Comparison of ENCODE assay signal across 1 cellular context in the genomic region with DNA sequence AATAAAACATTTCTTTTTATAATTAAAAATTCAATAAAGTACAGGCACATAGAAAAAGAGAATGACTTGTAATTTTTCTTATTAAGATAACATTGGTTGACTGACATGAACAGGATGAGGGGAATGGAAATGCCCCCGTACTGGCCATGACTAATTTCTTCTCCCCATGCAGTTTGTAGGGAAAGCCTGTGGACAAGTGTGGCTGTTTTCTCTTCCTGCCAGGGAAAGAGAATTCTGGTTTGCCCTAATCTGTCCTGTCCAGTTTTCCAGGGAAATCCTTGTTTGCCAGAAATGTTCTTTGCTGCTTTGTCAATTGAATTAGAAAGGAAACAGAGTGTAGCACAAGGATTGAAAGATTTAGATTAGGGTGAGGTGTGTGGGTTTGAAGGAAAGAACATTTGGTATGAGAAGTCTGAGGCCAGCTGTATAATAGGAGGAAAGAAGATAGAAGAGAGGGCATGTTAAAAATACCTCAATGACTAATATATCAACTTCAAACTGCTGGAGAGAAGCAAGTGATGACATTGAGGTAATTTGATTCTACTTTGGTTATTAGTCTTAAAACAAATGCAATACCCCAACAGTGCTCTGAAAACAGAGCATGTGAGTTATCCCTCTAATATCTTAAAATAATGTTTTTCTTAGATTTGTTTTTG.
TF ChIP-seq lines count a peak whose summit lies in the region.

No MANE protein-coding gene starts in this region.

TF ChIP-seq in GM12878, 131 proteins besides CTCF, POLR2A, EP300 and RAD21 (continued from another document and continues in another):
- TF ChIP-seq, protein P1, sequence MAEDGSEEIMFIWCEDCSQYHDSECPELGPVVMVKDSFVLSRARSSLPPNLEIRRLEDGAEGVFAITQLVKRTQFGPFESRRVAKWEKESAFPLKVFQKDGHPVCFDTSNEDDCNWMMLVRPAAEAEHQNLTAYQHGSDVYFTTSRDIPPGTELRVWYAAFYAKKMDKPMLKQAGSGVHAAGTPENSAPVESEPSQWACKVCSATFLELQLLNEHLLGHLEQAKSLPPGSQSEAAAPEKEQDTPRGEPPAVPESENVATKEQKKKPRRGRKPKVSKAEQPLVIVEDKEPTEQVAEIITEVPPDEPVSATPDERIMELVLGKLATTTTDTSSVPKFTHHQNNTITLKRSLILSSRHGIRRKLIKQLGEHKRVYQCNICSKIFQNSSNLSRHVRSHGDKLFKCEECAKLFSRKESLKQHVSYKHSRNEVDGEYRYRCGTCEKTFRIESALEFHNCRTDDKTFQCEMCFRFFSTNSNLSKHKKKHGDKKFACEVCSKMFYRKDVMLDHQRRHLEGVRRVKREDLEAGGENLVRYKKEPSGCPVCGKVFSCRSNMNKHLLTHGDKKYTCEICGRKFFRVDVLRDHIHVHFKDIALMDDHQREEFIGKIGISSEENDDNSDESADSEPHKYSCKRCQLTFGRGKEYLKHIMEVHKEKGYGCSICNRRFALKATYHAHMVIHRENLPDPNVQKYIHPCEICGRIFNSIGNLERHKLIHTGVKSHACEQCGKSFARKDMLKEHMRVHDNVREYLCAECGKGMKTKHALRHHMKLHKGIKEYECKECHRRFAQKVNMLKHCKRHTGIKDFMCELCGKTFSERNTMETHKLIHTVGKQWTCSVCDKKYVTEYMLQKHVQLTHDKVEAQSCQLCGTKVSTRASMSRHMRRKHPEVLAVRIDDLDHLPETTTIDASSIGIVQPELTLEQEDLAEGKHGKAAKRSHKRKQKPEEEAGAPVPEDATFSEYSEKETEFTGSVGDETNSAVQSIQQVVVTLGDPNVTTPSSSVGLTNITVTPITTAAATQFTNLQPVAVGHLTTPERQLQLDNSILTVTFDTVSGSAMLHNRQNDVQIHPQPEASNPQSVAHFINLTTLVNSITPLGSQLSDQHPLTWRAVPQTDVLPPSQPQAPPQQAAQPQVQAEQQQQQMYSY (CRISPR knock-in tag; IDR thresholded peaks at IDR 0.05) = no peak
- TF ChIP-seq RELA (IDR thresholded peaks at IDR 0.05; ENCODE audit: borderline replicate concordance, partially characterized antibody) = no peak
- TF ChIP-seq, protein P2, sequence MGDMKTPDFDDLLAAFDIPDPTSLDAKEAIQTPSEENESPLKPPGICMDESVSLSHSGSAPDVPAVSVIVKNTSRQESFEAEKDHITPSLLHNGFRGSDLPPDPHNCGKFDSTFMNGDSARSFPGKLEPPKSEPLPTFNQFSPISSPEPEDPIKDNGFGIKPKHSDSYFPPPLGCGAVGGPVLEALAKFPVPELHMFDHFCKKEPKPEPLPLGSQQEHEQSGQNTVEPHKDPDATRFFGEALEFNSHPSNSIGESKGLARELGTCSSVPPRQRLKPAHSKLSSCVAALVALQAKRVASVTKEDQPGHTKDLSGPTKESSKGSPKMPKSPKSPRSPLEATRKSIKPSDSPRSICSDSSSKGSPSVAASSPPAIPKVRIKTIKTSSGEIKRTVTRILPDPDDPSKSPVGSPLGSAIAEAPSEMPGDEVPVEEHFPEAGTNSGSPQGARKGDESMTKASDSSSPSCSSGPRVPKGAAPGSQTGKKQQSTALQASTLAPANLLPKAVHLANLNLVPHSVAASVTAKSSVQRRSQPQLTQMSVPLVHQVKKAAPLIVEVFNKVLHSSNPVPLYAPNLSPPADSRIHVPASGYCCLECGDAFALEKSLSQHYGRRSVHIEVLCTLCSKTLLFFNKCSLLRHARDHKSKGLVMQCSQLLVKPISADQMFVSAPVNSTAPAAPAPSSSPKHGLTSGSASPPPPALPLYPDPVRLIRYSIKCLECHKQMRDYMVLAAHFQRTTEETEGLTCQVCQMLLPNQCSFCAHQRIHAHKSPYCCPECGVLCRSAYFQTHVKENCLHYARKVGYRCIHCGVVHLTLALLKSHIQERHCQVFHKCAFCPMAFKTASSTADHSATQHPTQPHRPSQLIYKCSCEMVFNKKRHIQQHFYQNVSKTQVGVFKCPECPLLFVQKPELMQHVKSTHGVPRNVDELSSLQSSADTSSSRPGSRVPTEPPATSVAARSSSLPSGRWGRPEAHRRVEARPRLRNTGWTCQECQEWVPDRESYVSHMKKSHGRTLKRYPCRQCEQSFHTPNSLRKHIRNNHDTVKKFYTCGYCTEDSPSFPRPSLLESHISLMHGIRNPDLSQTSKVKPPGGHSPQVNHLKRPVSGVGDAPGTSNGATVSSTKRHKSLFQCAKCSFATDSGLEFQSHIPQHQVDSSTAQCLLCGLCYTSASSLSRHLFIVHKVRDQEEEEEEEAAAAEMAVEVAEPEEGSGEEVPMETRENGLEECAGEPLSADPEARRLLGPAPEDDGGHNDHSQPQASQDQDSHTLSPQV (IDR thresholded peaks at IDR 0.05) = no peak
- TF ChIP-seq SIX5 (IDR thresholded peaks at IDR 0.05; ENCODE audit: low read depth, low read length, severe bottlenecking) = no peak
- TF ChIP-seq, protein P3, sequence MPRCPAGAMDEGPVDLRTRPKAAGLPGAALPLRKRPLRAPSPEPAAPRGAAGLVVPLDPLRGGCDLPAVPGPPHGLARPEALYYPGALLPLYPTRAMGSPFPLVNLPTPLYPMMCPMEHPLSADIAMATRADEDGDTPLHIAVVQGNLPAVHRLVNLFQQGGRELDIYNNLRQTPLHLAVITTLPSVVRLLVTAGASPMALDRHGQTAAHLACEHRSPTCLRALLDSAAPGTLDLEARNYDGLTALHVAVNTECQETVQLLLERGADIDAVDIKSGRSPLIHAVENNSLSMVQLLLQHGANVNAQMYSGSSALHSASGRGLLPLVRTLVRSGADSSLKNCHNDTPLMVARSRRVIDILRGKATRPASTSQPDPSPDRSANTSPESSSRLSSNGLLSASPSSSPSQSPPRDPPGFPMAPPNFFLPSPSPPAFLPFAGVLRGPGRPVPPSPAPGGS (IDR thresholded peaks at IDR 0.05; ENCODE audit: borderline replicate concordance, insufficient read depth, low read depth, low read length, poor library complexity, severe bottlenecking) = no peak
- TF ChIP-seq SMAD5 (IDR thresholded peaks at IDR 0.05; ENCODE audit: low read depth) = no peak
- TF ChIP-seq BCL11A (IDR thresholded peaks at IDR 0.05; ENCODE audit: low read depth, low read length) = peak; percentile 49; the same call in 1 of the 2 replicates
- TF ChIP-seq KLF5 (IDR thresholded peaks at IDR 0.05; ENCODE audit: partially characterized antibody) = no peak
- peak; percentile 63; the same call in 1 of the 2 replicates for TF ChIP-seq MTA3 (IDR thresholded peaks at IDR 0.05; ENCODE audit: borderline replicate concordance, low read length)
- TF ChIP-seq CBX3 (IDR thresholded peaks at IDR 0.05; ENCODE audit: borderline replicate concordance, low read depth) = no peak
- no peak for TF ChIP-seq TAF1 (IDR thresholded peaks at IDR 0.05; ENCODE audit: borderline replicate concordance, low read depth, low read length)
- TF ChIP-seq MEF2A (IDR thresholded peaks at IDR 0.05; ENCODE audit: insufficient read depth, low read depth, low read length) = peak; percentile 94
- no peak for TF ChIP-seq BHLHE40 (IDR thresholded peaks at IDR 0.05; ENCODE audit: borderline replicate concordance in 1 of 2, low read depth in 2 of 2, low read length in 1 of 2)
- TF ChIP-seq, protein P4, sequence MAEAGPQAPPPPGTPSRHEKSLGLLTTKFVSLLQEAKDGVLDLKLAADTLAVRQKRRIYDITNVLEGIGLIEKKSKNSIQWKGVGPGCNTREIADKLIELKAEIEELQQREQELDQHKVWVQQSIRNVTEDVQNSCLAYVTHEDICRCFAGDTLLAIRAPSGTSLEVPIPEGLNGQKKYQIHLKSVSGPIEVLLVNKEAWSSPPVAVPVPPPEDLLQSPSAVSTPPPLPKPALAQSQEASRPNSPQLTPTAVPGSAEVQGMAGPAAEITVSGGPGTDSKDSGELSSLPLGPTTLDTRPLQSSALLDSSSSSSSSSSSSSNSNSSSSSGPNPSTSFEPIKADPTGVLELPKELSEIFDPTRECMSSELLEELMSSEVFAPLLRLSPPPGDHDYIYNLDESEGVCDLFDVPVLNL (IDR thresholded peaks at IDR 0.05; ENCODE audit: low read depth, low read length) = no peak
- TF ChIP-seq ZBED1 (IDR thresholded peaks at IDR 0.05; ENCODE audit: borderline replicate concordance) = peak; percentile 70; the same call in 1 of the 2 replicates
- TF ChIP-seq, protein P5, sequence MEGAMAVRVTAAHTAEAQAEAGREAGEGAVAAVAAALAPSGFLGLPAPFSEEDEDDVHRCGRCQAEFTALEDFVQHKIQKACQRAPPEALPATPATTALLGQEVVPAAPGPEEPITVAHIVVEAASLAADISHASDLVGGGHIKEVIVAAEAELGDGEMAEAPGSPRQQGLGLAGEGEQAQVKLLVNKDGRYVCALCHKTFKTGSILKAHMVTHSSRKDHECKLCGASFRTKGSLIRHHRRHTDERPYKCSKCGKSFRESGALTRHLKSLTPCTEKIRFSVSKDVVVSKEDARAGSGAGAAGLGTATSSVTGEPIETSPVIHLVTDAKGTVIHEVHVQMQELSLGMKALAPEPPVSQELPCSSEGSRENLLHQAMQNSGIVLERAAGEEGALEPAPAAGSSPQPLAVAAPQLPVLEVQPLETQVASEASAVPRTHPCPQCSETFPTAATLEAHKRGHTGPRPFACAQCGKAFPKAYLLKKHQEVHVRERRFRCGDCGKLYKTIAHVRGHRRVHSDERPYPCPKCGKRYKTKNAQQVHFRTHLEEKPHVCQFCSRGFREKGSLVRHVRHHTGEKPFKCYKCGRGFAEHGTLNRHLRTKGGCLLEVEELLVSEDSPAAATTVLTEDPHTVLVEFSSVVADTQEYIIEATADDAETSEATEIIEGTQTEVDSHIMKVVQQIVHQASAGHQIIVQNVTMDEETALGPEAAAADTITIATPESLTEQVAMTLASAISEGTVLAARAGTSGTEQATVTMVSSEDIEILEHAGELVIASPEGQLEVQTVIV (IDR thresholded peaks at IDR 0.05; ENCODE audit: borderline replicate concordance, partially characterized antibody) = no peak
- no peak for TF ChIP-seq MTA2 (IDR thresholded peaks at IDR 0.05; ENCODE audit: low read depth)
- peak; percentile 67; the same call in 1 of the 2 replicates for TF ChIP-seq PML (IDR thresholded peaks at IDR 0.05; ENCODE audit: low read length)
- no peak for TF ChIP-seq STAT1 (conservative IDR thresholded peaks at IDR 0.05)
- no peak for TF ChIP-seq TBL1XR1 (IDR thresholded peaks at IDR 0.05; ENCODE audit: low read depth, low read length)
- no peak for TF ChIP-seq NR2C1 (IDR thresholded peaks at IDR 0.05)
- peak; percentile 37; the same call in 1 of the 2 replicates for TF ChIP-seq IRF4 (IDR thresholded peaks at IDR 0.05; ENCODE audit: low read depth, low read length)
- TF ChIP-seq MEF2B (IDR thresholded peaks at IDR 0.05; ENCODE audit: partially characterized antibody, poor library complexity, severe bottlenecking) = no peak
- TF ChIP-seq RFX5 (IDR thresholded peaks at IDR 0.05; ENCODE audit: low read depth, low read length) = no peak
- TF ChIP-seq, protein P6, sequence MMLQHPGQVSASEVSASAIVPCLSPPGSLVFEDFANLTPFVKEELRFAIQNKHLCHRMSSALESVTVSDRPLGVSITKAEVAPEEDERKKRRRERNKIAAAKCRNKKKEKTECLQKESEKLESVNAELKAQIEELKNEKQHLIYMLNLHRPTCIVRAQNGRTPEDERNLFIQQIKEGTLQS (IDR thresholded peaks at IDR 0.05; ENCODE audit: borderline replicate concordance, extremely low read depth, low read depth, low read length) = no peak
- TF ChIP-seq, protein P7, sequence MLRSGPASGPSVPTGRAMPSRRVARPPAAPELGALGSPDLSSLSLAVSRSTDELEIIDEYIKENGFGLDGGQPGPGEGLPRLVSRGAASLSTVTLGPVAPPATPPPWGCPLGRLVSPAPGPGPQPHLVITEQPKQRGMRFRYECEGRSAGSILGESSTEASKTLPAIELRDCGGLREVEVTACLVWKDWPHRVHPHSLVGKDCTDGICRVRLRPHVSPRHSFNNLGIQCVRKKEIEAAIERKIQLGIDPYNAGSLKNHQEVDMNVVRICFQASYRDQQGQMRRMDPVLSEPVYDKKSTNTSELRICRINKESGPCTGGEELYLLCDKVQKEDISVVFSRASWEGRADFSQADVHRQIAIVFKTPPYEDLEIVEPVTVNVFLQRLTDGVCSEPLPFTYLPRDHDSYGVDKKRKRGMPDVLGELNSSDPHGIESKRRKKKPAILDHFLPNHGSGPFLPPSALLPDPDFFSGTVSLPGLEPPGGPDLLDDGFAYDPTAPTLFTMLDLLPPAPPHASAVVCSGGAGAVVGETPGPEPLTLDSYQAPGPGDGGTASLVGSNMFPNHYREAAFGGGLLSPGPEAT (IDR thresholded peaks at IDR 0.05; ENCODE audit: low read depth) = no peak
- no peak for TF ChIP-seq HCFC1 (IDR thresholded peaks at IDR 0.05; ENCODE audit: low read length)
- TF ChIP-seq TCF12 (IDR thresholded peaks at IDR 0.05; ENCODE audit: low read depth, low read length) = no peak
- TF ChIP-seq JUND (IDR thresholded peaks at IDR 0.05; ENCODE audit: low read depth, low read length) = no peak
- no peak for TF ChIP-seq PAX8 (IDR thresholded peaks at IDR 0.05)
- TF ChIP-seq, protein P8, sequence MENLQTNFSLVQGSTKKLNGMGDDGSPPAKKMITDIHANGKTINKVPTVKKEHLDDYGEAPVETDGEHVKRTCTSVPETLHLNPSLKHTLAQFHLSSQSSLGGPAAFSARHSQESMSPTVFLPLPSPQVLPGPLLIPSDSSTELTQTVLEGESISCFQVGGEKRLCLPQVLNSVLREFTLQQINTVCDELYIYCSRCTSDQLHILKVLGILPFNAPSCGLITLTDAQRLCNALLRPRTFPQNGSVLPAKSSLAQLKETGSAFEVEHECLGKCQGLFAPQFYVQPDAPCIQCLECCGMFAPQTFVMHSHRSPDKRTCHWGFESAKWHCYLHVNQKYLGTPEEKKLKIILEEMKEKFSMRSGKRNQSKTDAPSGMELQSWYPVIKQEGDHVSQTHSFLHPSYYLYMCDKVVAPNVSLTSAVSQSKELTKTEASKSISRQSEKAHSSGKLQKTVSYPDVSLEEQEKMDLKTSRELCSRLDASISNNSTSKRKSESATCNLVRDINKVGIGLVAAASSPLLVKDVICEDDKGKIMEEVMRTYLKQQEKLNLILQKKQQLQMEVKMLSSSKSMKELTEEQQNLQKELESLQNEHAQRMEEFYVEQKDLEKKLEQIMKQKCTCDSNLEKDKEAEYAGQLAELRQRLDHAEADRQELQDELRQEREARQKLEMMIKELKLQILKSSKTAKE (IDR thresholded peaks at IDR 0.05; ENCODE audit: low read depth, poor library complexity, severe bottlenecking) = no peak
- no peak for TF ChIP-seq FOS (IDR thresholded peaks at IDR 0.05; ENCODE audit: borderline replicate concordance, extremely low read depth, insufficient read length)
- TF ChIP-seq SIN3A (IDR thresholded peaks at IDR 0.05; ENCODE audit: low read depth, low read length) = no peak
- TF ChIP-seq, protein P9, sequence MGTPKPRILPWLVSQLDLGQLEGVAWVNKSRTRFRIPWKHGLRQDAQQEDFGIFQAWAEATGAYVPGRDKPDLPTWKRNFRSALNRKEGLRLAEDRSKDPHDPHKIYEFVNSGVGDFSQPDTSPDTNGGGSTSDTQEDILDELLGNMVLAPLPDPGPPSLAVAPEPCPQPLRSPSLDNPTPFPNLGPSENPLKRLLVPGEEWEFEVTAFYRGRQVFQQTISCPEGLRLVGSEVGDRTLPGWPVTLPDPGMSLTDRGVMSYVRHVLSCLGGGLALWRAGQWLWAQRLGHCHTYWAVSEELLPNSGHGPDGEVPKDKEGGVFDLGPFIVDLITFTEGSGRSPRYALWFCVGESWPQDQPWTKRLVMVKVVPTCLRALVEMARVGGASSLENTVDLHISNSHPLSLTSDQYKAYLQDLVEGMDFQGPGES (IDR thresholded peaks at IDR 0.05) = no peak
- TF ChIP-seq GABPA (IDR thresholded peaks at IDR 0.05; ENCODE audit: low read depth) = peak; percentile 53; the same call in 1 of the 2 replicates
- TF ChIP-seq CBX5 (IDR thresholded peaks at IDR 0.05; ENCODE audit: low read depth) = peak; percentile 86; the same call in 1 of the 2 replicates
- TF ChIP-seq, protein P10, sequence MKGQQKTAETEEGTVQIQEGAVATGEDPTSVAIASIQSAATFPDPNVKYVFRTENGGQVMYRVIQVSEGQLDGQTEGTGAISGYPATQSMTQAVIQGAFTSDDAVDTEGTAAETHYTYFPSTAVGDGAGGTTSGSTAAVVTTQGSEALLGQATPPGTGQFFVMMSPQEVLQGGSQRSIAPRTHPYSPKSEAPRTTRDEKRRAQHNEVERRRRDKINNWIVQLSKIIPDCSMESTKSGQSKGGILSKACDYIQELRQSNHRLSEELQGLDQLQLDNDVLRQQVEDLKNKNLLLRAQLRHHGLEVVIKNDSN (IDR thresholded peaks at IDR 0.05; ENCODE audit: borderline replicate concordance, extremely low read length, insufficient read depth, low read depth, low read length) = no peak
